9 cellular contexts compared by ENCODE assay signal in the genomic region with DNA sequence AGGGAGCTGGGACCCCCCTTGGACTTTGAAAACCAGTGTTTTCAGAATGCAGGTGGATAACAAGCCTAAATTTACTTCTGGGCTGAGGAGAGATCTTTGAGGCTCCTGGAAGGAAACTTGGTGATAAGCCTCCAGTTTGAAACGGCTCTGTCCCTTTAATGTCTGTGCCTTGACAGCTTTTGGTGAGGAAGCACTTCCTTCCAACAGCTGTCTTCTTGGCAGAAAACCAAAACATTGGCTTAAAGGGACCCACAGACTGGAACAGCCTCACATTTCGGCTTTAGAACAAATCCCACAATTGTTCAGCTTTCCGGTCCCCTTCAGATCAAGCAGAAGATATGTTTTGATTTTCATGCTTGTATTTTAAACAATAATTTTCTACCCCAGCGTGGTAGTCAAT. TPM values are rescaled to one million over a fixed set of nuclear protein-coding genes. Genes with fewer than 3 reads are reported as not detected.
A peak's percentile ranks its signal among the peaks of the same experiment; 100 is the strongest.
DNase-seq lines count a peak whose midpoint lies in the region; ATAC-seq, FAIRE-seq and TF ChIP-seq lines count a peak whose summit lies in the region.
"Had no signal": no experiment of that assay in that cellular context is flagged by ENCODE, and none has a peak within 500 bp of the region (broad histone marks: within the 10 kb centered on the region; RNA-seq: fewer than 3 reads in every experiment).

No MANE protein-coding gene starts in this region.

- no peak for TF ChIP-seq RAD21 in SK-N-SH (IDR thresholded peaks at IDR 0.05; ENCODE audit: low read length)

- intact Hi-C loops in kidney (cut with DNase I), result no loop called here

- H3K36me3 ChIP-seq in SK-N-SH (replicated peaks in 1 of 2; ENCODE audit: control insufficient read depth in 1 of 2, insufficient read depth in 2 of 2, low read length in 1 of 2) (no peaks in the 10 kb centered on the region), kidney (ENCODE audit: control insufficient read depth in 1 of 2, insufficient read depth in 2 of 2, low read length in 2 of 2) (peaks cover 0 to 7% of the 10 kb centered on the region in 2 donors)

- H3K4me1 ChIP-seq in SK-N-SH (ENCODE audit: control insufficient read depth in 1 of 2, insufficient read depth in 2 of 2, low read depth in 1 of 2, low read length in 1 of 2), result peaks cover 0 to 31% of the 10 kb centered on the region in 2 experiments; a peak in 2 of 4 replicates
- H3K4me1 ChIP-seq in kidney (ENCODE audit: control insufficient read depth in 1 of 2, insufficient read depth in 1 of 2, low read depth in 1 of 2, low read length in 2 of 2), result peaks cover 0 to 18% of the 10 kb centered on the region in 2 donors

- no peak overlapping the region for H3K9ac ChIP-seq in SK-N-SH
- no peak overlapping the region for H3K9ac ChIP-seq in kidney (ENCODE audit: low read length in 2 of 2)

- H3K27ac ChIP-seq in SK-N-SH (ENCODE audit: low read depth in 2 of 2, low read length in 1 of 2) (no peak overlapping the region; a peak in 1 of 4 replicates), kidney (ENCODE audit: low read depth in 2 of 2, low read length in 2 of 2) (no peak overlapping the region), coronary artery (no peak overlapping the region)

- POLR2A ChIA-PET in SK-N-SH (lab: Yijun Ruan, JAX), result no interaction called here

- WGBS in SK-N-SH (ENCODE audit: low lambda C conversion rate), result 51% methylated on average over 4 of the region's 4 CpGs

- H3K4me2 ChIP-seq in SK-N-SH, result no peak overlapping the region

- H3K9me3 ChIP-seq in SK-N-SH (no peaks in the 10 kb centered on the region), kidney (ENCODE audit: control insufficient read depth in 1 of 2, low read length in 2 of 2) (no peaks in the 10 kb centered on the region)

- H3K4me3 ChIP-seq in SK-N-SH (ENCODE audit: low read depth in 2 of 2, low read length in 1 of 2) (peak overlapping the region in 1 of 2 experiments; percentile 53; a peak in 1 of 4 replicates), kidney (ENCODE audit: low read length in 2 of 2) (peak overlapping the region; percentile 54 to 56), coronary artery (no peak overlapping the region)

- no peak for ATAC-seq in SK-N-SH treated with all-trans-retinoic acid at 6 μM for 48 hours
- no peak for ATAC-seq in GM18868 (IDR thresholded peaks at IDR 0.05; ENCODE audit: unreplicated experiment)

- TF ChIP-seq CTCF in SK-N-SH (IDR thresholded peaks at IDR 0.05) (no peak), kidney (IDR thresholded peaks at IDR 0.05; ENCODE audit: borderline replicate concordance, extremely low read depth, insufficient read depth) (no peak), coronary artery (IDR thresholded peaks at IDR 0.05) (no peak)

- H4K20me1 ChIP-seq in SK-N-SH (ENCODE audit: insufficient read depth), result no peaks in the 10 kb centered on the region

- DNase-seq in SK-N-SH, result peak; percentile 46
- peak in 43 of 58 donors; percentile 2 to 81 (median 39) for DNase-seq in anterior cingulate cortex (lab: John Stamatoyannopoulos, UW)
- no peak for DNase-seq in kidney
- DNase-seq in superior temporal gyrus (ENCODE audit: extremely low spot score), result peak; percentile 95
- DNase-seq in coronary artery (ENCODE audit: low spot score), result no peak
- no peak for DNase-seq in stimulated activated CD4-positive, alpha-beta T cell treated with anti-CD3 and anti-CD28 coated beads, Interleukin-1b, Interleukin-23, amount 100 ng/mL, for 48 hours

- FAIRE-seq in kidney (lab: Jason Lieb, UNC), result no peak
- FAIRE-seq: colon had no signal

- peaks cover 41% of the 10 kb centered on the region for H3K27me3 ChIP-seq in SK-N-SH (ENCODE audit: insufficient read depth)

- no peaks in the 10 kb centered on the region for H3K79me2 ChIP-seq in SK-N-SH (ENCODE audit: insufficient read depth)

- no peak overlapping the region for H2AFZ ChIP-seq in SK-N-SH (ENCODE audit: low read depth)

- no peak for TF ChIP-seq EP300 in SK-N-SH (IDR thresholded peaks at IDR 0.05; ENCODE audit: borderline replicate concordance in 1 of 2, low read depth in 1 of 2, low read length in 1 of 2)

- CTCF ChIA-PET in SK-N-SH (lab: Yijun Ruan, JAX), result interaction anchor here (0.6 to 8.1 kb wide), 43 partner anchors 9 to 715 kb away, joined by 3 to 236 read pairs (median 4); no protein-coding TSS in a partner anchor

- H3K9me2 ChIP-seq in SK-N-SH, result no peaks in the 10 kb centered on the region

- no peaks in the 10 kb centered on the region for H3F3A ChIP-seq in SK-N-SH (replicated peaks; ENCODE audit: insufficient read depth)

TF ChIP-seq in SK-N-SH, 30 proteins besides CTCF, POLR2A, EP300 and RAD21 (continues in another document):
- TF ChIP-seq TAF1 (IDR thresholded peaks at IDR 0.05; ENCODE audit: borderline replicate concordance, low read depth, low read length) (no peak), CHD2 (IDR thresholded peaks at IDR 0.05; ENCODE audit: low read length, partially characterized antibody) (no peak), RFX5 (IDR thresholded peaks at IDR 0.05; ENCODE audit: low read length) (no peak), FOXM1 (IDR thresholded peaks at IDR 0.05; ENCODE audit: low read depth) (no peak), JUND (IDR thresholded peaks at IDR 0.05) (no peak), ELF1 (IDR thresholded peaks at IDR 0.05) (no peak), SIN3A (IDR thresholded peaks at IDR 0.05; ENCODE audit: borderline replicate concordance, low read depth, low read length) (no peak), EZH2phosphoT487 (IDR thresholded peaks at IDR 0.05; ENCODE audit: borderline replicate concordance, low read depth) (no peak)
- TF ChIP-seq, protein P1, sequence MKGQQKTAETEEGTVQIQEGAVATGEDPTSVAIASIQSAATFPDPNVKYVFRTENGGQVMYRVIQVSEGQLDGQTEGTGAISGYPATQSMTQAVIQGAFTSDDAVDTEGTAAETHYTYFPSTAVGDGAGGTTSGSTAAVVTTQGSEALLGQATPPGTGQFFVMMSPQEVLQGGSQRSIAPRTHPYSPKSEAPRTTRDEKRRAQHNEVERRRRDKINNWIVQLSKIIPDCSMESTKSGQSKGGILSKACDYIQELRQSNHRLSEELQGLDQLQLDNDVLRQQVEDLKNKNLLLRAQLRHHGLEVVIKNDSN (IDR thresholded peaks at IDR 0.05; ENCODE audit: borderline replicate concordance, low read depth), result no peak

TF ChIP-seq in SK-N-SH treated with all-trans-retinoic acid at 6 μM for 48 hours, 23 proteins besides CTCF, POLR2A, EP300 and RAD21 (continues in another document):
- no peak for TF ChIP-seq ZNF8 (CRISPR knock-in tag; IDR thresholded peaks at IDR 0.05)
- TF ChIP-seq, protein P2, sequence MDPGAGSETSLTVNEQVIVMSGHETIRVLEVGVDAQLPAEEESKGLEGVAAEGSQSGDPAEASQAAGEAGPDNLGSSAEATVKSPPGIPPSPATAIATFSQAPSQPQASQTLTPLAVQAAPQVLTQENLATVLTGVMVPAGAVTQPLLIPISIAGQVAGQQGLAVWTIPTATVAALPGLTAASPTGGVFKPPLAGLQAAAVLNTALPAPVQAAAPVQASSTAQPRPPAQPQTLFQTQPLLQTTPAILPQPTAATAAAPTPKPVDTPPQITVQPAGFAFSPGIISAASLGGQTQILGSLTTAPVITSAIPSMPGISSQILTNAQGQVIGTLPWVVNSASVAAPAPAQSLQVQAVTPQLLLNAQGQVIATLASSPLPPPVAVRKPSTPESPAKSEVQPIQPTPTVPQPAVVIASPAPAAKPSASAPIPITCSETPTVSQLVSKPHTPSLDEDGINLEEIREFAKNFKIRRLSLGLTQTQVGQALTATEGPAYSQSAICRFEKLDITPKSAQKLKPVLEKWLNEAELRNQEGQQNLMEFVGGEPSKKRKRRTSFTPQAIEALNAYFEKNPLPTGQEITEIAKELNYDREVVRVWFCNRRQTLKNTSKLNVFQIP (CRISPR knock-in tag; IDR thresholded peaks at IDR 0.05; ENCODE audit: borderline replicate concordance, low read depth), result no peak
- TF ChIP-seq, protein P3, sequence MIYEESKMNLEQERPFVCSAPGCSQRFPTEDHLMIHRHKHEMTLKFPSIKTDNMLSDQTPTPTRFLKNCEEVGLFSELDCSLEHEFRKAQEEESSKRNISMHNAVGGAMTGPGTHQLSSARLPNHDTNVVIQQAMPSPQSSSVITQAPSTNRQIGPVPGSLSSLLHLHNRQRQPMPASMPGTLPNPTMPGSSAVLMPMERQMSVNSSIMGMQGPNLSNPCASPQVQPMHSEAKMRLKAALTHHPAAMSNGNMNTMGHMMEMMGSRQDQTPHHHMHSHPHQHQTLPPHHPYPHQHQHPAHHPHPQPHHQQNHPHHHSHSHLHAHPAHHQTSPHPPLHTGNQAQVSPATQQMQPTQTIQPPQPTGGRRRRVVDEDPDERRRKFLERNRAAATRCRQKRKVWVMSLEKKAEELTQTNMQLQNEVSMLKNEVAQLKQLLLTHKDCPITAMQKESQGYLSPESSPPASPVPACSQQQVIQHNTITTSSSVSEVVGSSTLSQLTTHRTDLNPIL (CRISPR knock-in tag; IDR thresholded peaks at IDR 0.05; ENCODE audit: low read depth), result no peak
- TF ChIP-seq ARNTL (CRISPR knock-in tag; IDR thresholded peaks at IDR 0.05; ENCODE audit: borderline replicate concordance, low read depth), result no peak
- TF ChIP-seq BACH2 (CRISPR knock-in tag; IDR thresholded peaks at IDR 0.05; ENCODE audit: borderline replicate concordance), result no peak
- TF ChIP-seq PPARA (CRISPR knock-in tag; IDR thresholded peaks at IDR 0.05; ENCODE audit: borderline replicate concordance), result no peak

RNA-seq across cellular contexts. Expression of a gene that starts 3.6 kb away (rescaled TPM):
- polyA plus RNA-seq in SK-N-SH (2012; rRNA removed) (0.03 TPM in 1 of 2 replicates, not detected in the other), kidney (ENCODE audit: insufficient read depth, low read depth, low replicate concordance) (2.2 TPM)
- polyA plus RNA-seq in SK-N-SH (2012; cell fraction: cytosol; rRNA removed), result 0.06 and 0.13 TPM in 2 replicates
- polyA plus RNA-seq in SK-N-SH (2012; cell fraction: nucleus; rRNA removed), result 0.04 and 0.05 TPM in 2 replicates
- total RNA-seq in kidney, result 1.7 TPM

Comparison
In these comparisons a context has a peak if more than half of its experiments do, and no peak if none do; other contexts are left out.
1. DNase-seq: peak in SK-N-SH (single experiment), anterior cingulate cortex (43 of 58) and superior temporal gyrus (single experiment); none in kidney (single experiment), coronary artery (single experiment) and stimulated activated CD4-positive, alpha-beta T cell treated with anti-CD3 and anti-CD28 coated beads, Interleukin-1b, Interleukin-23, amount 100 ng/mL, for 48 hours (single experiment).